10 cellular contexts compared by ENCODE assay signal in genomic region chr7:114916261-114916892, GRCh38. TPM values are rescaled to one million over a fixed set of nuclear protein-coding genes. Genes with fewer than 3 reads are reported as not detected.
DNase-seq lines count a peak whose midpoint lies in the region; ATAC-seq and TF ChIP-seq lines count a peak whose summit lies in the region.
"Had no signal": no experiment of that assay in that cellular context is flagged by ENCODE, and none has a peak within 500 bp of the region (broad histone marks: within the 10 kb centered on the region; RNA-seq: fewer than 3 reads in every experiment).

No MANE protein-coding gene starts in this region.

- H3K27me3 ChIP-seq in Karpas-422 (ENCODE audit: low read length) (no peaks in the 10 kb centered on the region), vagina (no peaks in the 10 kb centered on the region)

- no peaks in the 10 kb centered on the region for H3K9me3 Mint-ChIP-seq in immature natural killer cell
- peaks cover 2% of the 10 kb centered on the region for H3K9me3 Mint-ChIP-seq in Calu3 (ENCODE audit: low read depth, unreplicated experiment)

- intact Hi-C loops in Calu3 (cut with micrococcal nuclease; ENCODE audit: unreplicated experiment): no loop called here
- intact Hi-C loops in vagina (cut with DNase I): no loop called here

- H3K9me3 ChIP-seq in Karpas-422 (ENCODE audit: low read length) (peaks cover 4% of the 10 kb centered on the region), vagina (no peaks in the 10 kb centered on the region)

- no TSS peak for BruUV-seq in Calu3 (replicated peaks; lab: Mats Ljungman, UMichigan)

- no peaks in the 10 kb centered on the region for H3K4me1 ChIP-seq in Karpas-422 (ENCODE audit: low read length)
- H3K4me1 ChIP-seq in vagina: no peaks in the 10 kb centered on the region

- H3K36me3 Mint-ChIP-seq in immature natural killer cell: no peaks in the 10 kb centered on the region
- no peaks in the 10 kb centered on the region for H3K36me3 Mint-ChIP-seq in Calu3 (ENCODE audit: insufficient read depth, unreplicated experiment)

- ATAC-seq in GM18502 (IDR thresholded peaks at IDR 0.05; ENCODE audit: poor library complexity, unreplicated experiment) (peak; percentile 91), GM21390 (IDR thresholded peaks at IDR 0.05; ENCODE audit: unreplicated experiment) (peak; percentile 92), HG03439 (IDR thresholded peaks at IDR 0.05; ENCODE audit: unreplicated experiment) (peak; percentile 92)
- ATAC-seq: Panc1 had no signal

- TF ChIP-seq POLR2A in vagina (IDR thresholded peaks at IDR 0.05): no peak

- no peaks in the 10 kb centered on the region for H3K79me2 ChIP-seq in Karpas-422 (ENCODE audit: low read length)

- H3K4me3 Mint-ChIP-seq in immature natural killer cell (peak overlapping the region in 2 of 5 donors; percentile 31 to 71), Calu3 (ENCODE audit: low read depth, unreplicated experiment) (no peak overlapping the region)

- TF ChIP-seq CTCF in Calu3 (IDR thresholded peaks at IDR 0.05; ENCODE audit: unreplicated experiment) (no peak), vagina (IDR thresholded peaks at IDR 0.05) (no peak)

- no peaks in the 10 kb centered on the region for H4K20me1 ChIP-seq in Karpas-422 (ENCODE audit: insufficient read depth, low read depth, low read length)

- H3K27ac Mint-ChIP-seq in immature natural killer cell: peak overlapping the region in 5 of 6 donors; percentile 60 to 84 (median 74)
- no peak overlapping the region for H3K27ac Mint-ChIP-seq in Calu3 (ENCODE audit: unreplicated experiment)

- CTCF ChIA-PET in Calu3 (lab: Charles Lee): no interaction called here

- H3K4me2 ChIP-seq in Karpas-422 (ENCODE audit: low read depth, low read length, poor library complexity, severe bottlenecking): no peak overlapping the region

- H2AFZ ChIP-seq in Karpas-422 (ENCODE audit: low read length): no peak overlapping the region

- H3K27me3 Mint-ChIP-seq in immature natural killer cell (ENCODE audit: low read depth in 3 of 3) (peaks cover 0 to 2% (median 0%) of the 10 kb centered on the region in 3 donors), Calu3 (ENCODE audit: unreplicated experiment) (no peaks in the 10 kb centered on the region)

- H3K4me3 ChIP-seq in Karpas-422 (ENCODE audit: low read length): no peak overlapping the region
- no peak overlapping the region for H3K4me3 ChIP-seq in vagina

- no peaks in the 10 kb centered on the region for H3K9me2 ChIP-seq in Karpas-422 (replicated peaks; ENCODE audit: insufficient read depth, low read length)

- H3K27ac ChIP-seq in Karpas-422 (ENCODE audit: low read length) (no peak overlapping the region), vagina (no peak overlapping the region)

- DNase-seq in immature natural killer cell (no peak), Kasumi-1 (lab: John Stamatoyannopoulos, UW) (no peak), Karpas-422 (no peak), Calu3 (no peak), vagina (ENCODE audit: extremely low spot score in 2 of 2) (no peak)
- DNase-seq: caudate nucleus had no signal

- no peaks in the 10 kb centered on the region for H3K36me3 ChIP-seq in Karpas-422 (ENCODE audit: insufficient read depth, low read length)
- no peaks in the 10 kb centered on the region for H3K36me3 ChIP-seq in vagina

- H3K9ac ChIP-seq in Karpas-422 (ENCODE audit: low read length): no peak overlapping the region

- H3K4me1 Mint-ChIP-seq in immature natural killer cell: peaks cover 12 to 20% of the 10 kb centered on the region in 2 donors
- H3K4me1 Mint-ChIP-seq in Calu3 (ENCODE audit: low read depth, unreplicated experiment): peaks cover 14% of the 10 kb centered on the region

RNA-seq across cellular contexts. Expression of gene MDFIC, which starts 5.5 kb away (rescaled TPM):
- 10 to 100 TPM; 20.3 to 40.5 (median 26.8) TPM for polyA plus RNA-seq in immature natural killer cell
- total RNA-seq in Karpas-422 (2014; rRNA removed; shearing (Covaris generic); ENCODE audit: low replicate concordance): not detected in 2 replicates
- total RNA-seq in Calu3 (2022) (12.5 and 13.0 TPM in 2 replicates), vagina (27.7 TPM)

Comparison
In these comparisons a context has a peak if more than half of its experiments do, and no peak if none do; other contexts are left out.
1. RNA of gene MDFIC, which starts 5.5 kb away (total RNA-seq): 27.7 TPM in vagina (single experiment) and 12.5 to 13.0 TPM in Calu3; not detected in Karpas-422; every median in the first group is over 10 times any median in the second.
2. Peak in every context shown above with its lines, with median percentiles within 50 percentile points of each other: ATAC-seq.